ENCODE assay signal across 16 cellular contexts in genomic region chr18:46718501-46719341, GRCh38. TPM values are rescaled to one million over a fixed set of nuclear protein-coding genes. Genes with fewer than 3 reads are reported as not detected.
DNase-seq lines count a peak whose midpoint lies in the region; ATAC-seq, FAIRE-seq and TF ChIP-seq lines count a peak whose summit lies in the region.
"Had no signal": no experiment of that assay in that cellular context is flagged by ENCODE, and none has a peak within 500 bp of the region (broad histone marks: within the 10 kb centered on the region; RNA-seq: fewer than 3 reads in every experiment).

No MANE protein-coding gene starts in this region.

- no peaks in the 10 kb centered on the region for H3K36me3 Mint-ChIP-seq in activated CD8-positive, alpha-beta T cell treated with anti-CD3 and anti-CD28 coated beads for 36 hours (ENCODE audit: low read depth)
- H3K36me3 Mint-ChIP-seq: CD4-positive, alpha-beta memory T cell; stimulated activated memory B cell treated with anti-CD40 and anti-IgM and Interleukin-4, amounts not matched to agents 10 μg/mL and 1 μg/mL and 100 μg/mL, for 72 hours had no signal

- no peaks in the 10 kb centered on the region for H3K27me3 Mint-ChIP-seq in activated CD8-positive, alpha-beta T cell treated with anti-CD3 and anti-CD28 coated beads for 36 hours

- no peak for TF ChIP-seq CTCF in activated CD8-positive, alpha-beta T cell treated with anti-CD3 and anti-CD28 coated beads for 36 hours (IDR thresholded peaks at IDR 0.05)
- TF ChIP-seq CTCF in body of pancreas (IDR thresholded peaks at IDR 0.05): no peak

- H3K4me3 ChIP-seq in body of pancreas: no peak overlapping the region

- CTCF ChIA-PET in activated CD8-positive, alpha-beta T cell treated with anti-CD3 and anti-CD28 coated beads for 36 hours (lab: Charles Lee): no interaction called here

- TF ChIP-seq POLR2A in body of pancreas (IDR thresholded peaks at IDR 0.05): no peak

- DNase-seq in AG08395 (ENCODE audit: low spot score) (peak; percentile 72), HTR-8/SVneo (ENCODE audit: insufficient read length, low spot score) (peak; percentile 12), astrocyte of the hippocampus (ENCODE audit: low read depth, low spot score) (peak; percentile 58), lung microvascular endothelial cell (ENCODE audit: low read depth in 2 of 2) (peak; percentile 62 to 90), NCI-H1436 (lab: John Stamatoyannopoulos, UW) (no peak), body of pancreas (no peak)
- DNase-seq in activated CD8-positive, alpha-beta T cell treated with anti-CD3 and anti-CD28 coated beads for 36 hours: no peak
- DNase-seq: activated B cell treated with CpG ODN at 0.5 μM for 24 hours; activated naive CD4-positive, alpha-beta T cell treated with Interleukin-2 at 50 U/mL for 16 hours; CD4-positive, alpha-beta memory T cell; MM.1S had no signal

- H3K9me3 ChIP-seq in body of pancreas: no peaks in the 10 kb centered on the region

- no peak for ATAC-seq in HG03196 (IDR thresholded peaks at IDR 0.05; ENCODE audit: unreplicated experiment)
- no peak for ATAC-seq in activated CD8-positive, alpha-beta T cell treated with anti-CD3 and anti-CD28 coated beads for 36 hours
- ATAC-seq in body of pancreas: no peak
- ATAC-seq: stimulated activated memory B cell treated with anti-CD40 and anti-IgM and Interleukin-4, amounts not matched to agents 10 μg/mL and 1 μg/mL and 100 μg/mL, for 72 hours had no signal

- no peaks in the 10 kb centered on the region for H3K36me3 ChIP-seq in body of pancreas (replicated peaks in 1 of 2; ENCODE audit: insufficient read depth in 1 of 2, low read depth in 2 of 2)

- FAIRE-seq in HTR-8/SVneo (lab: Jason Lieb, UNC): no peak
- FAIRE-seq: endometrium, GM12892 had no signal

- POLR2A ChIA-PET in activated CD8-positive, alpha-beta T cell treated with anti-CD3 and anti-CD28 coated beads for 36 hours (lab: Charles Lee): no interaction called here

- no peak overlapping the region for H3K27ac Mint-ChIP-seq in activated CD8-positive, alpha-beta T cell treated with anti-CD3 and anti-CD28 coated beads for 36 hours
- H3K27ac Mint-ChIP-seq: activated B cell treated with CpG ODN at 0.5 μM for 24 hours; CD4-positive, alpha-beta memory T cell; stimulated activated memory B cell treated with anti-CD40 and anti-IgM and Interleukin-4, amounts not matched to agents 10 μg/mL and 1 μg/mL and 100 μg/mL, for 72 hours had no signal

- H3K4me1 ChIP-seq in body of pancreas: no peaks in the 10 kb centered on the region

- no peaks in the 10 kb centered on the region for H3K4me1 Mint-ChIP-seq in activated CD8-positive, alpha-beta T cell treated with anti-CD3 and anti-CD28 coated beads for 36 hours (ENCODE audit: low read depth)
- H3K4me1 Mint-ChIP-seq: activated B cell treated with CpG ODN at 0.5 μM for 24 hours; CD4-positive, alpha-beta memory T cell; stimulated activated memory B cell treated with anti-CD40 and anti-IgM and Interleukin-4, amounts not matched to agents 10 μg/mL and 1 μg/mL and 100 μg/mL, for 72 hours had no signal

- no peaks in the 10 kb centered on the region for H3K9me3 Mint-ChIP-seq in activated CD8-positive, alpha-beta T cell treated with anti-CD3 and anti-CD28 coated beads for 36 hours
- H3K9me3 Mint-ChIP-seq: activated B cell treated with CpG ODN at 0.5 μM for 24 hours; CD4-positive, alpha-beta memory T cell; stimulated activated memory B cell treated with anti-CD40 and anti-IgM and Interleukin-4, amounts not matched to agents 10 μg/mL and 1 μg/mL and 100 μg/mL, for 72 hours had no signal

- WGBS in body of pancreas, 2 donors: 24 to 36% methylated on average over 10 of the region's 10 CpGs

- no peak overlapping the region for H3K27ac ChIP-seq in body of pancreas

- H3K4me3 Mint-ChIP-seq in activated CD8-positive, alpha-beta T cell treated with anti-CD3 and anti-CD28 coated beads for 36 hours: no peak overlapping the region
- H3K4me3 Mint-ChIP-seq: activated B cell treated with CpG ODN at 0.5 μM for 24 hours; CD4-positive, alpha-beta memory T cell; stimulated activated memory B cell treated with anti-CD40 and anti-IgM and Interleukin-4, amounts not matched to agents 10 μg/mL and 1 μg/mL and 100 μg/mL, for 72 hours had no signal

- no peaks in the 10 kb centered on the region for H3K27me3 ChIP-seq in body of pancreas

- intact Hi-C loops in activated CD8-positive, alpha-beta T cell treated with anti-CD3 and anti-CD28 coated beads for 36 hours (cut with micrococcal nuclease): no loop called here
- intact Hi-C loops in body of pancreas (cut with DNase I): no loop called here

RNA-seq across cellular contexts. Expression of gene ST8SIA5, which starts 38.1 kb away (rescaled TPM):
- not detected in 2 replicates for total RNA-seq in lung microvascular endothelial cell
- total RNA-seq in activated CD8-positive, alpha-beta T cell treated with anti-CD3 and anti-CD28 coated beads for 36 hours: not detected
- 1 to 10 TPM in 1 of 2 donors, under 1 TPM in 1; under 0.01 to 1.6 TPM for total RNA-seq in body of pancreas
- total RNA-seq: activated B cell treated with CpG ODN at 0.5 μM for 24 hours; CD4-positive, alpha-beta memory T cell; lower leg skin had no signal

Comparison
In these comparisons a context has a peak if more than half of its experiments do, and no peak if none do; other contexts are left out.
1. DNase-seq: peak in AG08395 (single experiment), HTR-8/SVneo (single experiment), astrocyte of the hippocampus (single experiment) and lung microvascular endothelial cell (2 of 2); none in NCI-H1436 (single experiment), activated CD8-positive, alpha-beta T cell treated with anti-CD3 and anti-CD28 coated beads for 36 hours (single experiment) and body of pancreas (0 of 4).